ENCODE assay signal across 1 cellular context in genomic region chr13:51243832-51244231, GRCh38.
TF ChIP-seq lines count a peak whose summit lies in the region.

No MANE protein-coding gene starts in this region.

TF ChIP-seq in WTC11, 78 proteins besides CTCF, POLR2A, EP300 and RAD21 (continued from another document and continues in another):
- TF ChIP-seq FOXP4 (CRISPR knock-in tag; IDR thresholded peaks at IDR 0.05) = peak; percentile 92
- no peak for TF ChIP-seq ZMAT4 (CRISPR knock-in tag; IDR thresholded peaks at IDR 0.05)
- TF ChIP-seq SMAD4 (CRISPR knock-in tag; IDR thresholded peaks at IDR 0.05) = no peak
- TF ChIP-seq NFATC4 (CRISPR knock-in tag; IDR thresholded peaks at IDR 0.05) = no peak
- TF ChIP-seq PRDM15 (CRISPR knock-in tag; IDR thresholded peaks at IDR 0.05) = no peak
- TF ChIP-seq FOXJ3 (CRISPR knock-in tag; IDR thresholded peaks at IDR 0.05; ENCODE audit: borderline replicate concordance) = no peak
- TF ChIP-seq ATF1 (CRISPR knock-in tag; IDR thresholded peaks at IDR 0.05) = no peak
- TF ChIP-seq TEAD4 (CRISPR knock-in tag; IDR thresholded peaks at IDR 0.05) = no peak
- 0 out of 2 replicates have a peak, but pooled peaks have one; percentile 76 for TF ChIP-seq ARID4B (CRISPR knock-in tag; IDR thresholded peaks at IDR 0.05; ENCODE audit: borderline replicate concordance)
- peak; percentile 88; the same call in 1 of the 2 replicates for TF ChIP-seq TEAD1 (CRISPR knock-in tag; IDR thresholded peaks at IDR 0.05)
- TF ChIP-seq NR3C1 (CRISPR knock-in tag; conservative IDR thresholded peaks at IDR 0.05; ENCODE audit: low read depth) = no peak
- peak; percentile 39 for TF ChIP-seq ZNF423 (CRISPR knock-in tag; IDR thresholded peaks at IDR 0.05)
- no peak for TF ChIP-seq E2F1 (CRISPR knock-in tag; IDR thresholded peaks at IDR 0.05)
- TF ChIP-seq NFE2L1 (CRISPR knock-in tag; IDR thresholded peaks at IDR 0.05) = no peak
- TF ChIP-seq ETV6 (CRISPR knock-in tag; IDR thresholded peaks at IDR 0.05) = peak; percentile 84; the same call in 1 of the 2 replicates
- TF ChIP-seq GRHL2 (CRISPR knock-in tag; IDR thresholded peaks at IDR 0.05; ENCODE audit: insufficient replicate concordance, severe bottlenecking) = no peak
- TF ChIP-seq MYBL2 (CRISPR knock-in tag; IDR thresholded peaks at IDR 0.05) = no peak
- TF ChIP-seq ZNF416 (CRISPR knock-in tag; IDR thresholded peaks at IDR 0.05) = no peak
- no peak for TF ChIP-seq ERG (CRISPR knock-in tag; IDR thresholded peaks at IDR 0.05)
- TF ChIP-seq USF1 (CRISPR knock-in tag; IDR thresholded peaks at IDR 0.05) = peak; percentile 79
- TF ChIP-seq FOXP1 (CRISPR knock-in tag; IDR thresholded peaks at IDR 0.05; ENCODE audit: borderline replicate concordance) = peak; percentile 73; the same call in 1 of the 2 replicates
- no peak for TF ChIP-seq PREB (CRISPR knock-in tag; IDR thresholded peaks at IDR 0.05; ENCODE audit: borderline replicate concordance)
- TF ChIP-seq E2F4 (CRISPR knock-in tag; IDR thresholded peaks at IDR 0.05; ENCODE audit: borderline replicate concordance, low read depth) = no peak
- TF ChIP-seq MXD4 (CRISPR knock-in tag; IDR thresholded peaks at IDR 0.05; ENCODE audit: borderline replicate concordance) = no peak
- TF ChIP-seq EMX1 (CRISPR knock-in tag; IDR thresholded peaks at IDR 0.05) = no peak
- no peak for TF ChIP-seq CBFB (CRISPR knock-in tag; IDR thresholded peaks at IDR 0.05; ENCODE audit: low read depth)
- TF ChIP-seq JAZF1 (CRISPR knock-in tag; IDR thresholded peaks at IDR 0.05) = no peak
- TF ChIP-seq IRF2 (CRISPR knock-in tag; IDR thresholded peaks at IDR 0.05; ENCODE audit: borderline replicate concordance, low read depth) = no peak
- peak; percentile 20; the same call in 1 of the 2 replicates for TF ChIP-seq ZBTB21 (CRISPR knock-in tag; IDR thresholded peaks at IDR 0.05; ENCODE audit: borderline replicate concordance)
- TF ChIP-seq ZNF512 (CRISPR knock-in tag; IDR thresholded peaks at IDR 0.05; ENCODE audit: borderline replicate concordance) = no peak
- no peak for TF ChIP-seq ZNF671 (CRISPR knock-in tag; IDR thresholded peaks at IDR 0.05)
- TF ChIP-seq USF2 (CRISPR knock-in tag; IDR thresholded peaks at IDR 0.05) = peak; percentile 72
- no peak for TF ChIP-seq ZNF219 (CRISPR knock-in tag; IDR thresholded peaks at IDR 0.05; ENCODE audit: borderline replicate concordance)
- peak; percentile 89 for TF ChIP-seq ZNF281 (CRISPR knock-in tag; IDR thresholded peaks at IDR 0.05)
